ENCODE assay signal across 17 cellular contexts in the genomic region with DNA sequence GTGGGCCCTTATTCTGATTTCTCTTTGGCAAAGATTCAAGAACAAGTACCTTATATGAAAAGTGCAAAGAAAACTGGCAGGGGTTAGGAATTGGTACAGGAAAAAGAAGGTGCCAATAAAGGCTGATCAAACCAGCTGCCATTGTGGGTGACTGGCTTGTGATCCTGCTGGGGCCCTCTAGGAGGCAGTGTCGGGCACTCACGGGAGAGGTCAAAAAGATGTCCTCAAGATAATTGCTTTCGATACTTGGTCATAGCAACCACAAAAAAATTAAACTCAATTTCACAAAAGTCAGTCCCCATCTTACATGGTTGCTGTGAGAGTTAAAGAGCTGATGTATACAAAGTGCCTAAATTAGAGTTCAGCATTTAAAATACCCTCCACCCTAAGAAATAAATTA. TPM values are rescaled to one million over a fixed set of nuclear protein-coding genes. Genes with fewer than 3 reads are reported as not detected.
A peak's percentile ranks its signal among the peaks of the same experiment; 100 is the strongest.
DNase-seq lines count a peak whose midpoint lies in the region; ATAC-seq and TF ChIP-seq lines count a peak whose summit lies in the region.
"Had no signal": no experiment of that assay in that cellular context is flagged by ENCODE, and none has a peak within 500 bp of the region (broad histone marks: within the 10 kb centered on the region; RNA-seq: fewer than 3 reads in every experiment).

No MANE protein-coding gene starts in this region.

- in situ Hi-C loops in SK-MEL-5 (cut with HindIII; ENCODE audit: low pct_unique_long_range_greater_than_20kb, low sequenced_read_pairs) = no loop called here

- CTCF ChIA-PET in BJ (lab: Yijun Ruan, JAX) = interaction anchor here (0.6 to 0.9 kb wide), 2 partner anchors 47 to 54 kb away, joined by 3 read pairs; no protein-coding TSS in a partner anchor

- ATAC-seq in foreskin keratinocyte (no peak), HG03432 (IDR thresholded peaks at IDR 0.05; ENCODE audit: unreplicated experiment) (no peak)
- ATAC-seq: left ventricle myocardium superior, pancreas had no signal

- TF ChIP-seq CTCF in BJ (IDR thresholded peaks at IDR 0.05; ENCODE audit: insufficient read depth, low read depth, low read length) = peak; percentile 39; the same call in 1 of the 2 replicates
- TF ChIP-seq CTCF in GM20000 (IDR thresholded peaks at IDR 0.05; ENCODE audit: extremely low read depth, missing control alignments) = peak; percentile 20
- TF ChIP-seq CTCF in foreskin keratinocyte (conservative IDR thresholded peaks at IDR 0.05) = peak; percentile 46
- no peak for TF ChIP-seq CTCF in adrenal gland (IDR thresholded peaks at IDR 0.05)

- H3K9me3 ChIP-seq in adrenal gland (replicated peaks in 1 of 3) = no peaks in the 10 kb centered on the region
- H3K9me3 ChIP-seq: pancreas had no signal

- DNase-seq in BJ (ENCODE audit: low read depth) (no peak), GM20000 (ENCODE audit: low spot score) (peak; percentile 3), SK-MEL-5 (ENCODE audit: low read depth, low spot score) (peak; percentile 20), foreskin keratinocyte (no peak), NCI-H1930 (lab: John Stamatoyannopoulos, UW) (no peak), adrenal gland (no peak), CD1c-positive myeloid dendritic cell (ENCODE audit: extremely low spot score) (no peak)
- DNase-seq: activated CD4-positive, CD25-positive, alpha-beta regulatory T cell; central memory CD4-positive, alpha-beta T cell; left ventricle myocardium superior; NCI-H524 treated with DMSO at 0.1 percent for 48 hours; pancreas; SJCRH30; stimulated activated naive CD4-positive, alpha-beta T cell had no signal

- intact Hi-C loops in adrenal gland (cut with DNase I) = no loop called here

- no peak for TF ChIP-seq POLR2A in adrenal gland (IDR thresholded peaks at IDR 0.05)

- H3K4me3 ChIP-seq in BJ (ENCODE audit: low read depth, low read length) (no peak overlapping the region), adrenal gland (no peak overlapping the region)
- H3K4me3 ChIP-seq: pancreas, SJCRH30 had no signal

- H3K27me3 ChIP-seq in BJ (ENCODE audit: control insufficient read depth, insufficient read depth, low read length) (no peaks in the 10 kb centered on the region), foreskin keratinocyte (no peaks in the 10 kb centered on the region), adrenal gland (no peaks in the 10 kb centered on the region)
- H3K27me3 ChIP-seq: pancreas, SJCRH30 had no signal

- H3K36me3 ChIP-seq in BJ (ENCODE audit: control insufficient read depth, insufficient read depth, low read length) = no peaks in the 10 kb centered on the region
- H3K36me3 ChIP-seq in adrenal gland (replicated peaks in 1 of 2) = no peaks in the 10 kb centered on the region
- H3K36me3 ChIP-seq: pancreas, SJCRH30 had no signal

- H3K27ac ChIP-seq in foreskin keratinocyte (no peak overlapping the region), adrenal gland (no peak overlapping the region)
- H3K27ac ChIP-seq: HL-60, pancreas, SJCRH30 had no signal

- WGBS in adrenal gland, 4 donors = 40 to 62% (median 51%) methylated on average over 3 of the region's 3 CpGs

- H3K4me1 ChIP-seq in foreskin keratinocyte (no peaks in the 10 kb centered on the region), adrenal gland (replicated peaks in 1 of 2) (no peaks in the 10 kb centered on the region)
- H3K4me1 ChIP-seq: pancreas, SJCRH30 had no signal

- POLR2A ChIA-PET in BJ (lab: Charles Lee) = no interaction called here

RNA-seq across cellular contexts. Expression of gene CAV3, which starts 31.0 kb away (rescaled TPM):
- 0.05 TPM in 1 of 2 replicates, not detected in the other for polyA plus RNA-seq in BJ (2011; rRNA removed)
- polyA minus RNA-seq in BJ (2011; rRNA and poly(A)+ RNA removed) = not detected in 2 replicates
- total RNA-seq in SK-MEL-5 (2014; rRNA removed; shearing (Covaris generic)) = not detected in 2 replicates
- not detected in 2 replicates for polyA plus RNA-seq in SK-MEL-5 (2015; cell fraction: cytosol; rRNA removed)
- polyA plus RNA-seq in SK-MEL-5 (2015; cell fraction: nucleus; rRNA removed) = not detected in 2 replicates
- not detected in 2 replicates for total RNA-seq in foreskin keratinocyte
- not detected in 2 replicates for polyA plus RNA-seq in foreskin keratinocyte
- not detected for total RNA-seq in adrenal gland
- polyA plus RNA-seq in adrenal gland = not detected
- total RNA-seq: activated T-helper 1 cell treated with anti-CD3 and anti-CD28 coated beads, Interleukin-12 subunit alpha, Interleukin-12 subunit beta, Interleukin-2, Interleukin-4 antibody, amounts not matched to agents 30 ng/mL and 10 ng/mL and 1 ng/mL, durations not matched to agents 14 hours and 24 hours and 36 hours; pancreas had no signal
- polyA plus RNA-seq: pancreas had no signal

RNA-seq across cellular contexts. Expression of gene SSUH2, which starts 58.0 kb away (rescaled TPM):
- polyA plus RNA-seq in BJ (2011; rRNA removed) (0.25 and 0.26 TPM in 2 replicates), foreskin keratinocyte (0.07 and 0.12 TPM in 2 replicates), adrenal gland (under 1 TPM; 0.51 to 0.72 (median 0.64) TPM)
- 0.33 TPM in 1 of 2 replicates, not detected in the other for polyA minus RNA-seq in BJ (2011; rRNA and poly(A)+ RNA removed)
- total RNA-seq in SK-MEL-5 (2014; rRNA removed; shearing (Covaris generic)) = not detected in 2 replicates
- polyA plus RNA-seq in SK-MEL-5 (2015; cell fraction: cytosol; rRNA removed) = 0.05 and 0.33 TPM in 2 replicates
- 0.99 and 3.8 TPM in 2 replicates for polyA plus RNA-seq in SK-MEL-5 (2015; cell fraction: nucleus; rRNA removed)
- total RNA-seq in foreskin keratinocyte (0.11 and 0.27 TPM in 2 replicates), adrenal gland (under 1 TPM in 5 of 8 donors, not detected in 3; 0.12 to 0.91 (median 0.43) TPM)
- total RNA-seq: activated T-helper 1 cell treated with anti-CD3 and anti-CD28 coated beads, Interleukin-12 subunit alpha, Interleukin-12 subunit beta, Interleukin-2, Interleukin-4 antibody, amounts not matched to agents 30 ng/mL and 10 ng/mL and 1 ng/mL, durations not matched to agents 14 hours and 24 hours and 36 hours had no signal

Comparison
In these comparisons a context has a peak if more than half of its experiments do, and no peak if none do; other contexts are left out.
1. DNase-seq: peak in GM20000 (single experiment) and SK-MEL-5 (single experiment); none in BJ (single experiment), foreskin keratinocyte (0 of 2), NCI-H1930 (0 of 2), adrenal gland (0 of 7) and CD1c-positive myeloid dendritic cell (single experiment).
2. CTCF ChIP-seq: peak in BJ (single experiment), GM20000 (single experiment) and foreskin keratinocyte (single experiment); none in adrenal gland (0 of 6).